In the genomic region with DNA sequence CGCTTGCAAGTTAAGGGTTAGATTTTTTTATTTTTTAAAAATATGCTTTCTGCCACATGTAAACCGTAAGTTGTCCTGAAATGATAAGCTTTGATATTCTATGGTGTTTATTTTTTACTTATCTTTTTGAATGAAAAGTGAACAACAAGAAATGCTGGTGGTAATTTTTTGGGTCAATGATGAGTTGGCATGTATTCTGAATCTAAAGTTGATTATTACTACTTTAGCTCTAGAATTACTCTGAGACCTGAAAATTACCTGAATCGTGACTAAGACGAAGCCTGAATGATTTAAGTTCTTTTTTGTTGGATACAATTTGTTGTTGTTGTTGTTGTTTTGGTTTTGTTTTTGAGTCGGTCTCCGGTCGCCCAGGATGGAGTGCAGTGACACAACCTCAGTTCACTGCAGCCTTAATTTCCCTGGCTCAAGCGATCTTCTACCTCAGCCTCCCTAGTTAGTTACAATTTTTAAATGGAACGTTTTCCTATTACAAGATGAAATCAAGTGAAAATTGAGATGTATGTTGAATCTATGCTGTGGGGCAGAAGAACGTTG, we compare ENCODE assay signal across 1 cellular context.
TF ChIP-seq lines count a peak whose summit lies in the region.

No MANE protein-coding gene starts in this region.

TF ChIP-seq in K562, 482 proteins besides CTCF, POLR2A, EP300 and RAD21 (continued from another document):
- TF ChIP-seq CEBPG (CRISPR knock-in tag; IDR thresholded peaks at IDR 0.05) (no peak), CEBPG (tag; conservative IDR thresholded peaks at IDR 0.05 in 1 of 2, IDR thresholded peaks at IDR 0.05 in 1 of 2) (0 out of 4 replicates have a peak, but pooled peaks of 1 of the 2 experiments have one; percentile 4), NFIX (CRISPR knock-in tag; IDR thresholded peaks at IDR 0.05; ENCODE audit: low read depth) (no peak)
